ENCODE assay signal across 1 cellular context in the genomic region with DNA sequence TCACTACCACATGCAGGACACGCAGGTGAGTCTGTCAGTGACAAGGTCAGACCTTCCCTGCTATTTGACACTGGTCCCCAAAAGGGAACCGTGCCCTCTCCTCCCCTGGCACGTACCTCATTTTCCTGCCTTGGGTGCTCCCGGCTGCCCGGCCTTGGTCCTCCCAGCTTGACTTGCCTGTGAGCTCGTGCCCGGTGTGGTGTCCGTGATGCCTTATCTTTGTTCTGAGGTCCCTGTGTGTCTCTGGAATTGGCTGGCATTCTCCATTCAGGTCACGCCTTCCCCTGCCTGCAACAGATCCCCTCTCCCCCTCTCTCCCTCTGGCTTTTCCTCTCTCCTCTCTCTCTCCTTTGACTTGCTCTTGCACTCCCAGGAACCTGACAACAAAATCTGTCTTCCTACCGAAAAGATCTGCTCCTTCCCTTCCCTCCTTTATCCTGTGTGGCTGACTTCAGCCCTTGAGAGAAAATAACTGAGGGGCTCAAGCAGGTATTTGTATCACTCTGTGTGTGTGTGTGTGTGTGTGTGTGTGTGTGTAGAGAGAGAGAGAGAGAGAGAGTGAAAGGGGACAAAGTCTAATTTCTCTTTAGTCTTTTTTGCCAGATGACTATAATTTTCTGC.
A peak's percentile ranks its signal among the peaks of the same experiment; 100 is the strongest.
TF ChIP-seq lines count a peak whose summit lies in the region.

A gene with protein sequence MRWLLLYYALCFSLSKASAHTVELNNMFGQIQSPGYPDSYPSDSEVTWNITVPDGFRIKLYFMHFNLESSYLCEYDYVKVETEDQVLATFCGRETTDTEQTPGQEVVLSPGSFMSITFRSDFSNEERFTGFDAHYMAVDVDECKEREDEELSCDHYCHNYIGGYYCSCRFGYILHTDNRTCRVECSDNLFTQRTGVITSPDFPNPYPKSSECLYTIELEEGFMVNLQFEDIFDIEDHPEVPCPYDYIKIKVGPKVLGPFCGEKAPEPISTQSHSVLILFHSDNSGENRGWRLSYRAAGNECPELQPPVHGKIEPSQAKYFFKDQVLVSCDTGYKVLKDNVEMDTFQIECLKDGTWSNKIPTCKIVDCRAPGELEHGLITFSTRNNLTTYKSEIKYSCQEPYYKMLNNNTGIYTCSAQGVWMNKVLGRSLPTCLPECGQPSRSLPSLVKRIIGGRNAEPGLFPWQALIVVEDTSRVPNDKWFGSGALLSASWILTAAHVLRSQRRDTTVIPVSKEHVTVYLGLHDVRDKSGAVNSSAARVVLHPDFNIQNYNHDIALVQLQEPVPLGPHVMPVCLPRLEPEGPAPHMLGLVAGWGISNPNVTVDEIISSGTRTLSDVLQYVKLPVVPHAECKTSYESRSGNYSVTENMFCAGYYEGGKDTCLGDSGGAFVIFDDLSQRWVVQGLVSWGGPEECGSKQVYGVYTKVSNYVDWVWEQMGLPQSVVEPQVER (minus strand): TSS at position 226 of the 621 bp plus-strand sequence. CDS start 105 bp downstream, at position 121.

TF ChIP-seq in HepG2, 621 proteins besides CTCF, POLR2A, EP300 and RAD21 (continued from another document and continues in another):
- TF ChIP-seq, protein P1, sequence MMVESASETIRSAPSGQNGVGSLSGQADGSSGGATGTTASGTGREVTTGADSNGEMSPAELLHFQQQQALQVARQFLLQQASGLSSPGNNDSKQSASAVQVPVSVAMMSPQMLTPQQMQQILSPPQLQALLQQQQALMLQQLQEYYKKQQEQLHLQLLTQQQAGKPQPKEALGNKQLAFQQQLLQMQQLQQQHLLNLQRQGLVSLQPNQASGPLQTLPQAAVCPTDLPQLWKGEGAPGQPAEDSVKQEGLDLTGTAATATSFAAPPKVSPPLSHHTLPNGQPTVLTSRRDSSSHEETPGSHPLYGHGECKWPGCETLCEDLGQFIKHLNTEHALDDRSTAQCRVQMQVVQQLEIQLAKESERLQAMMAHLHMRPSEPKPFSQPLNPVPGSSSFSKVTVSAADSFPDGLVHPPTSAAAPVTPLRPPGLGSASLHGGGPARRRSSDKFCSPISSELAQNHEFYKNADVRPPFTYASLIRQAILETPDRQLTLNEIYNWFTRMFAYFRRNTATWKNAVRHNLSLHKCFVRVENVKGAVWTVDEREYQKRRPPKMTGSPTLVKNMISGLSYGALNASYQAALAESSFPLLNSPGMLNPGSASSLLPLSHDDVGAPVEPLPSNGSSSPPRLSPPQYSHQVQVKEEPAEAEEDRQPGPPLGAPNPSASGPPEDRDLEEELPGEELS (CRISPR knock-in tag; IDR thresholded peaks at IDR 0.05): no peak
- TF ChIP-seq, protein P2, sequence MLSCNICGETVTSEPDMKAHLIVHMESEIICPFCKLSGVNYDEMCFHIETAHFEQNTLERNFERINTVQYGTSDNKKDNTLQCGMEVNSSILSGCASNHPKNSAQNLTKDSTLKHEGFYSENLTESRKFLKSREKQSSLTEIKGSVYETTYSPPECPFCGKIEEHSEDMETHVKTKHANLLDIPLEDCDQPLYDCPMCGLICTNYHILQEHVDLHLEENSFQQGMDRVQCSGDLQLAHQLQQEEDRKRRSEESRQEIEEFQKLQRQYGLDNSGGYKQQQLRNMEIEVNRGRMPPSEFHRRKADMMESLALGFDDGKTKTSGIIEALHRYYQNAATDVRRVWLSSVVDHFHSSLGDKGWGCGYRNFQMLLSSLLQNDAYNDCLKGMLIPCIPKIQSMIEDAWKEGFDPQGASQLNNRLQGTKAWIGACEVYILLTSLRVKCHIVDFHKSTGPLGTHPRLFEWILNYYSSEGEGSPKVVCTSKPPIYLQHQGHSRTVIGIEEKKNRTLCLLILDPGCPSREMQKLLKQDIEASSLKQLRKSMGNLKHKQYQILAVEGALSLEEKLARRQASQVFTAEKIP (CRISPR knock-in tag; IDR thresholded peaks at IDR 0.05; ENCODE audit: borderline replicate concordance): no peak
- TF ChIP-seq ZNF670 (CRISPR knock-in tag; IDR thresholded peaks at IDR 0.05; ENCODE audit: borderline replicate concordance) (no peak; the same call in 1 of the 2 replicates), EEA1 (CRISPR knock-in tag; IDR thresholded peaks at IDR 0.05; ENCODE audit: borderline replicate concordance) (no peak), SP1 (IDR thresholded peaks at IDR 0.05) (no peak), SP1 (CRISPR knock-in tag; IDR thresholded peaks at IDR 0.05) (no peak), MIXL1 (CRISPR knock-in tag; IDR thresholded peaks at IDR 0.05) (peak; percentile 11; the same call in 1 of the 2 replicates), ATAD3A (CRISPR knock-in tag; IDR thresholded peaks at IDR 0.05) (no peak), ATF7 (IDR thresholded peaks at IDR 0.05) (no peak), ATF7 (CRISPR knock-in tag; IDR thresholded peaks at IDR 0.05) (no peak), BCL6 (CRISPR knock-in tag; IDR thresholded peaks at IDR 0.05) (no peak), ZNF788 (CRISPR knock-in tag; IDR thresholded peaks at IDR 0.05; ENCODE audit: borderline replicate concordance) (no peak), ISL2 (CRISPR knock-in tag; IDR thresholded peaks at IDR 0.05) (no peak), KMT2A (CRISPR knock-in tag; IDR thresholded peaks at IDR 0.05) (no peak), HDAC1 (CRISPR knock-in tag; IDR thresholded peaks at IDR 0.05) (peak; percentile 30; the same call in 1 of the 2 replicates), ZNF83 (CRISPR knock-in tag; IDR thresholded peaks at IDR 0.05; ENCODE audit: borderline replicate concordance) (no peak), RAD51 (IDR thresholded peaks at IDR 0.05; ENCODE audit: borderline replicate concordance) (no peak), ZNF782 (CRISPR knock-in tag; IDR thresholded peaks at IDR 0.05; ENCODE audit: borderline replicate concordance) (peak; percentile 57; the same call in 1 of the 2 replicates), REXO4 (CRISPR knock-in tag; IDR thresholded peaks at IDR 0.05; ENCODE audit: borderline replicate concordance) (no peak), SIX1 (CRISPR knock-in tag; IDR thresholded peaks at IDR 0.05; ENCODE audit: borderline replicate concordance) (no peak), NFE2 (CRISPR knock-in tag; IDR thresholded peaks at IDR 0.05) (no peak), HIVEP1 (CRISPR knock-in tag; IDR thresholded peaks at IDR 0.05) (0 out of 2 replicates have a peak, but pooled peaks have one; percentile 36), POLR2AphosphoS5 (IDR thresholded peaks at IDR 0.05; ENCODE audit: low read depth, low read length) (peak; percentile 26; the same call in 1 of the 2 replicates), KDM6A (CRISPR knock-in tag; IDR thresholded peaks at IDR 0.05; ENCODE audit: low read depth) (no peak), NCOA2 (CRISPR knock-in tag; IDR thresholded peaks at IDR 0.05) (no peak), ZNF792 (CRISPR knock-in tag; IDR thresholded peaks at IDR 0.05) (no peak), ZNF672 (CRISPR knock-in tag; IDR thresholded peaks at IDR 0.05) (no peak), ZNF30 (CRISPR knock-in tag; IDR thresholded peaks at IDR 0.05) (no peak), YY1 (IDR thresholded peaks at IDR 0.05; ENCODE audit: insufficient read depth, insufficient replicate concordance, low read depth, low read length) (no peak), MED1 (CRISPR knock-in tag; IDR thresholded peaks at IDR 0.05) (no peak), HDAC6 (IDR thresholded peaks at IDR 0.05; ENCODE audit: low read depth, low read length) (no peak)
- TF ChIP-seq, protein P3, sequence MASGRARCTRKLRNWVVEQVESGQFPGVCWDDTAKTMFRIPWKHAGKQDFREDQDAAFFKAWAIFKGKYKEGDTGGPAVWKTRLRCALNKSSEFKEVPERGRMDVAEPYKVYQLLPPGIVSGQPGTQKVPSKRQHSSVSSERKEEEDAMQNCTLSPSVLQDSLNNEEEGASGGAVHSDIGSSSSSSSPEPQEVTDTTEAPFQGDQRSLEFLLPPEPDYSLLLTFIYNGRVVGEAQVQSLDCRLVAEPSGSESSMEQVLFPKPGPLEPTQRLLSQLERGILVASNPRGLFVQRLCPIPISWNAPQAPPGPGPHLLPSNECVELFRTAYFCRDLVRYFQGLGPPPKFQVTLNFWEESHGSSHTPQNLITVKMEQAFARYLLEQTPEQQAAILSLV (CRISPR knock-in tag; IDR thresholded peaks at IDR 0.05; ENCODE audit: borderline replicate concordance): peak; percentile 38; the same call in 1 of the 2 replicates
- TF ChIP-seq, protein P4, sequence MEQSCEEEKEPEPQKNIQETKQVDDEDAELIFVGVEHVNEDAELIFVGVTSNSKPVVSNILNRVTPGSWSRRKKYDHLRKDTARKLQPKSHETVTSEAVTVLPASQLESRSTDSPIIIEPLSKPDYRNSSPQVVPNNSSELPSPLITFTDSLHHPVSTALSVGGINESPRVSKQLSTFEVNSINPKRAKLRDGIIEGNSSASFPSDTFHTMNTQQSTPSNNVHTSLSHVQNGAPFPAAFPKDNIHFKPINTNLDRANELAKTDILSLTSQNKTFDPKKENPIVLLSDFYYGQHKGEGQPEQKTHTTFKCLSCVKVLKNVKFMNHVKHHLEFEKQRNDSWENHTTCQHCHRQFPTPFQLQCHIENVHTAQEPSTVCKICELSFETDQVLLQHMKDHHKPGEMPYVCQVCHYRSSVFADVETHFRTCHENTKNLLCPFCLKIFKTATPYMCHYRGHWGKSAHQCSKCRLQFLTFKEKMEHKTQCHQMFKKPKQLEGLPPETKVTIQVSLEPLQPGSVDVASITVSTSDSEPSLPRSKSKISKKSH (CRISPR knock-in tag; IDR thresholded peaks at IDR 0.05; ENCODE audit: borderline replicate concordance): peak; percentile 51; the same call in 1 of the 2 replicates
- TF ChIP-seq, protein P5, sequence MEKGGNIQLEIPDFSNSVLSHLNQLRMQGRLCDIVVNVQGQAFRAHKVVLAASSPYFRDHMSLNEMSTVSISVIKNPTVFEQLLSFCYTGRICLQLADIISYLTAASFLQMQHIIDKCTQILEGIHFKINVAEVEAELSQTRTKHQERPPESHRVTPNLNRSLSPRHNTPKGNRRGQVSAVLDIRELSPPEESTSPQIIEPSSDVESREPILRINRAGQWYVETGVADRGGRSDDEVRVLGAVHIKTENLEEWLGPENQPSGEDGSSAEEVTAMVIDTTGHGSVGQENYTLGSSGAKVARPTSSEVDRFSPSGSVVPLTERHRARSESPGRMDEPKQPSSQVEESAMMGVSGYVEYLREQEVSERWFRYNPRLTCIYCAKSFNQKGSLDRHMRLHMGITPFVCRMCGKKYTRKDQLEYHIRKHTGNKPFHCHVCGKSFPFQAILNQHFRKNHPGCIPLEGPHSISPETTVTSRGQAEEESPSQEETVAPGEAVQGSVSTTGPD (CRISPR knock-in tag; IDR thresholded peaks at IDR 0.05): no peak
- TF ChIP-seq, protein P6, sequence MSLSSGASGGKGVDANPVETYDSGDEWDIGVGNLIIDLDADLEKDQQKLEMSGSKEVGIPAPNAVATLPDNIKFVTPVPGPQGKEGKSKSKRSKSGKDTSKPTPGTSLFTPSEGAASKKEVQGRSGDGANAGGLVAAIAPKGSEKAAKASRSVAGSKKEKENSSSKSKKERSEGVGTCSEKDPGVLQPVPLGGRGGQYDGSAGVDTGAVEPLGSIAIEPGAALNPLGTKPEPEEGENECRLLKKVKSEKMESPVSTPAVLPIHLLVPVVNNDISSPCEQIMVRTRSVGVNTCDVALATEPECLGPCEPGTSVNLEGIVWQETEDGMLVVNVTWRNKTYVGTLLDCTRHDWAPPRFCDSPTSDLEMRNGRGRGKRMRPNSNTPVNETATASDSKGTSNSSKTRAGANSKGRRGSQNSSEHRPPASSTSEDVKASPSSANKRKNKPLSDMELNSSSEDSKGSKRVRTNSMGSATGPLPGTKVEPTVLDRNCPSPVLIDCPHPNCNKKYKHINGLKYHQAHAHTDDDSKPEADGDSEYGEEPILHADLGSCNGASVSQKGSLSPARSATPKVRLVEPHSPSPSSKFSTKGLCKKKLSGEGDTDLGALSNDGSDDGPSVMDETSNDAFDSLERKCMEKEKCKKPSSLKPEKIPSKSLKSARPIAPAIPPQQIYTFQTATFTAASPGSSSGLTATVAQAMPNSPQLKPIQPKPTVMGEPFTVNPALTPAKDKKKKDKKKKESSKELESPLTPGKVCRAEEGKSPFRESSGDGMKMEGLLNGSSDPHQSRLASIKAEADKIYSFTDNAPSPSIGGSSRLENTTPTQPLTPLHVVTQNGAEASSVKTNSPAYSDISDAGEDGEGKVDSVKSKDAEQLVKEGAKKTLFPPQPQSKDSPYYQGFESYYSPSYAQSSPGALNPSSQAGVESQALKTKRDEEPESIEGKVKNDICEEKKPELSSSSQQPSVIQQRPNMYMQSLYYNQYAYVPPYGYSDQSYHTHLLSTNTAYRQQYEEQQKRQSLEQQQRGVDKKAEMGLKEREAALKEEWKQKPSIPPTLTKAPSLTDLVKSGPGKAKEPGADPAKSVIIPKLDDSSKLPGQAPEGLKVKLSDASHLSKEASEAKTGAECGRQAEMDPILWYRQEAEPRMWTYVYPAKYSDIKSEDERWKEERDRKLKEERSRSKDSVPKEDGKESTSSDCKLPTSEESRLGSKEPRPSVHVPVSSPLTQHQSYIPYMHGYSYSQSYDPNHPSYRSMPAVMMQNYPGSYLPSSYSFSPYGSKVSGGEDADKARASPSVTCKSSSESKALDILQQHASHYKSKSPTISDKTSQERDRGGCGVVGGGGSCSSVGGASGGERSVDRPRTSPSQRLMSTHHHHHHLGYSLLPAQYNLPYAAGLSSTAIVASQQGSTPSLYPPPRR (CRISPR knock-in tag; IDR thresholded peaks at IDR 0.05; ENCODE audit: borderline replicate concordance): peak; percentile 33; the same call in 1 of the 2 replicates
- TF ChIP-seq, protein P7, sequence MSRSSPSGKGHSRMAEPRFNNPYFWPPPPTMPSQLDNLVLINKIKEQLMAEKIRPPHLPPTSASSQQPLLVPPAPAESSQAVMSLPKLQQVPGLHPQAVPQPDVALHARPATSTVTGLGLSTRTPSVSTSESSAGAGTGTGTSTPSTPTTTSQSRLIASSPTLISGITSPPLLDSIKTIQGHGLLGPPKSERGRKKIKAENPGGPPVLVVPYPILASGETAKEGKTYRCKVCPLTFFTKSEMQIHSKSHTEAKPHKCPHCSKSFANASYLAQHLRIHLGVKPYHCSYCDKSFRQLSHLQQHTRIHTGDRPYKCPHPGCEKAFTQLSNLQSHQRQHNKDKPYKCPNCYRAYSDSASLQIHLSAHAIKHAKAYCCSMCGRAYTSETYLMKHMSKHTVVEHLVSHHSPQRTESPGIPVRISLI (CRISPR knock-in tag; IDR thresholded peaks at IDR 0.05; ENCODE audit: borderline replicate concordance): peak; percentile 35; the same call in 1 of the 2 replicates
- TF ChIP-seq, protein P8, sequence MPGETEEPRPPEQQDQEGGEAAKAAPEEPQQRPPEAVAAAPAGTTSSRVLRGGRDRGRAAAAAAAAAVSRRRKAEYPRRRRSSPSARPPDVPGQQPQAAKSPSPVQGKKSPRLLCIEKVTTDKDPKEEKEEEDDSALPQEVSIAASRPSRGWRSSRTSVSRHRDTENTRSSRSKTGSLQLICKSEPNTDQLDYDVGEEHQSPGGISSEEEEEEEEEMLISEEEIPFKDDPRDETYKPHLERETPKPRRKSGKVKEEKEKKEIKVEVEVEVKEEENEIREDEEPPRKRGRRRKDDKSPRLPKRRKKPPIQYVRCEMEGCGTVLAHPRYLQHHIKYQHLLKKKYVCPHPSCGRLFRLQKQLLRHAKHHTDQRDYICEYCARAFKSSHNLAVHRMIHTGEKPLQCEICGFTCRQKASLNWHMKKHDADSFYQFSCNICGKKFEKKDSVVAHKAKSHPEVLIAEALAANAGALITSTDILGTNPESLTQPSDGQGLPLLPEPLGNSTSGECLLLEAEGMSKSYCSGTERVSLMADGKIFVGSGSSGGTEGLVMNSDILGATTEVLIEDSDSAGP (CRISPR knock-in tag; IDR thresholded peaks at IDR 0.05; ENCODE audit: borderline replicate concordance): peak; percentile 62; the same call in 1 of the 2 replicates
